1 cellular context compared by ENCODE assay signal in the genomic region with DNA sequence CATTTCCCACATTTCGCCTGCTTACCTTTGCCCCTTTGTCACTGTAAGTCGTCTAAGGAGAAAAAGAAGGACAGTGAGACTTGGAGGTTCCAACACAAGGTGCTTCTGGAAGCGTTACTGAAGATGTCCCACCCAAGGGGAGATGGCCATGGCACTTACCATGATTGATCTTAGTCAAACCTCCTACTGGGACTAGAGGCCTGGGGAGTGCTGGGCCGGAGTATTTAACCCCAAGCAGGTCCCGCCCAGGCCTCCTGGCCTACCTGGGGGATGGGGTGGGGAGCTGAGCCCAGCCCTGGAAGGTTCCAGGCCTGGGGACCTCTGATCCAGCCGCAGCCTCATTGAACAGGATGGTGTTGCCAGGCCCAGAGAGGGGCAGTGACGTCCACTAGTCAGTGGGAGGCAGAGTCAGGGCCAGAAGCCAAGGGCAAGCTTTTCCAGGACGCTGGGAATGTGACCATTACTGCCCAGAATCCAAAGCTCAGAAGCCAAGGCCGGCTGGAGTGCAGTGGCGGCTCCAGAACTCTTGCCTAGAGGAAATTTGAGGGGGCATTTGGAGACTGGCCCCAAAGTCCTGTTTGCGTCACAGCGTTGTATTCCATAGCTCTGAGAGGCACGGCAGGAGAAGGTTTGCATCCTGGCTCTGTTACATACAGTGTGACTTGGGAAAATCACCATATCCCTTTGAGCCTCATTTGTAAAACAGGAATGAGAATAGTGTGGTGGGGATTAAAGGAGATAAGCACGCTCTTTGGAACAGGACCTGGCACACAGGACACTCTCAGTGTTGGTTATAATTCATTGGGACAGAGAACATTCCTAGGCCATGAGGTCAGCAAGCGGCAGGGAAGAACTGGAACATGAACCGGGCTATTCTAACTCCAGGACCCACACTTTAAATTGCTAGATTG.
TF ChIP-seq lines count a peak whose summit lies in the region.

HPD (minus strand) TSS at position 198 of the 911 bp plus-strand sequence; CDS start at position 162, 36 bp downstream.

TF ChIP-seq in HepG2, 621 proteins besides CTCF, POLR2A, EP300 and RAD21 (continued from another document and continues in another):
- TF ChIP-seq, protein P1, sequence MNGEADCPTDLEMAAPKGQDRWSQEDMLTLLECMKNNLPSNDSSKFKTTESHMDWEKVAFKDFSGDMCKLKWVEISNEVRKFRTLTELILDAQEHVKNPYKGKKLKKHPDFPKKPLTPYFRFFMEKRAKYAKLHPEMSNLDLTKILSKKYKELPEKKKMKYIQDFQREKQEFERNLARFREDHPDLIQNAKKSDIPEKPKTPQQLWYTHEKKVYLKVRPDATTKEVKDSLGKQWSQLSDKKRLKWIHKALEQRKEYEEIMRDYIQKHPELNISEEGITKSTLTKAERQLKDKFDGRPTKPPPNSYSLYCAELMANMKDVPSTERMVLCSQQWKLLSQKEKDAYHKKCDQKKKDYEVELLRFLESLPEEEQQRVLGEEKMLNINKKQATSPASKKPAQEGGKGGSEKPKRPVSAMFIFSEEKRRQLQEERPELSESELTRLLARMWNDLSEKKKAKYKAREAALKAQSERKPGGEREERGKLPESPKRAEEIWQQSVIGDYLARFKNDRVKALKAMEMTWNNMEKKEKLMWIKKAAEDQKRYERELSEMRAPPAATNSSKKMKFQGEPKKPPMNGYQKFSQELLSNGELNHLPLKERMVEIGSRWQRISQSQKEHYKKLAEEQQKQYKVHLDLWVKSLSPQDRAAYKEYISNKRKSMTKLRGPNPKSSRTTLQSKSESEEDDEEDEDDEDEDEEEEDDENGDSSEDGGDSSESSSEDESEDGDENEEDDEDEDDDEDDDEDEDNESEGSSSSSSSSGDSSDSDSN (CRISPR knock-in tag; IDR thresholded peaks at IDR 0.05) = peak; percentile 63
- TF ChIP-seq ZNF501 (CRISPR knock-in tag; IDR thresholded peaks at IDR 0.05) (peak; percentile 39; the same call in 1 of the 2 replicates), ZBTB26 (CRISPR knock-in tag; IDR thresholded peaks at IDR 0.05; ENCODE audit: borderline replicate concordance) (peak; percentile 73), DR1 (CRISPR knock-in tag; IDR thresholded peaks at IDR 0.05) (peak; percentile 90; the same call in 1 of the 2 replicates), ZBTB10 (CRISPR knock-in tag; IDR thresholded peaks at IDR 0.05; ENCODE audit: borderline replicate concordance) (0 out of 2 replicates have a peak, but pooled peaks have one; percentile 36), NFATC3 (CRISPR knock-in tag; IDR thresholded peaks at IDR 0.05) (0 out of 2 replicates have a peak, but pooled peaks have one; percentile 34), CBX5 (CRISPR knock-in tag; IDR thresholded peaks at IDR 0.05; ENCODE audit: borderline replicate concordance) (peak; percentile 28; the same call in 1 of the 2 replicates), SAP130 (CRISPR knock-in tag; IDR thresholded peaks at IDR 0.05; ENCODE audit: low read depth) (peak; percentile 74), ZNF441 (CRISPR knock-in tag; IDR thresholded peaks at IDR 0.05; ENCODE audit: borderline replicate concordance) (peak; percentile 67; the same call in 1 of the 2 replicates), ZFP36 (IDR thresholded peaks at IDR 0.05; ENCODE audit: borderline replicate concordance, low read depth, low read length, partially characterized antibody) (no peak), ZNF619 (CRISPR knock-in tag; IDR thresholded peaks at IDR 0.05) (0 out of 2 replicates have a peak, but pooled peaks have one; percentile 9), ZNF580 (CRISPR knock-in tag; IDR thresholded peaks at IDR 0.05; ENCODE audit: borderline replicate concordance, low read depth) (peak; percentile 20; the same call in 1 of the 2 replicates), ELF3 (CRISPR knock-in tag; IDR thresholded peaks at IDR 0.05) (peak; percentile 23), ZBTB7B (CRISPR knock-in tag; IDR thresholded peaks at IDR 0.05) (peak; percentile 90), CREB1 (IDR thresholded peaks at IDR 0.05) (peak; percentile 69), CREB1 (CRISPR knock-in tag; IDR thresholded peaks at IDR 0.05) (peak; percentile 53), ZNF44 (CRISPR knock-in tag; IDR thresholded peaks at IDR 0.05) (peak; percentile 72; the same call in 1 of the 2 replicates), SIX4 (CRISPR knock-in tag; IDR thresholded peaks at IDR 0.05) (0 out of 2 replicates have a peak, but pooled peaks have one; percentile 26), ZNF30 (CRISPR knock-in tag; IDR thresholded peaks at IDR 0.05) (no peak), RCOR2 (CRISPR knock-in tag; IDR thresholded peaks at IDR 0.05) (peak; percentile 77), CSRNP2 (CRISPR knock-in tag; conservative IDR thresholded peaks at IDR 0.05; ENCODE audit: low read depth) (no peak), ATF2 (CRISPR knock-in tag; IDR thresholded peaks at IDR 0.05) (peak; percentile 65), KMT2A (CRISPR knock-in tag; IDR thresholded peaks at IDR 0.05) (no peak), ESRRA (CRISPR knock-in tag; IDR thresholded peaks at IDR 0.05; ENCODE audit: low read depth) (peak; percentile 97), ATF7 (IDR thresholded peaks at IDR 0.05) (peak; percentile 64; the same call in 1 of the 2 replicates), ATF7 (CRISPR knock-in tag; IDR thresholded peaks at IDR 0.05) (peak; percentile 87), ZNF292 (CRISPR knock-in tag; IDR thresholded peaks at IDR 0.05; ENCODE audit: borderline replicate concordance, low read depth) (0 out of 2 replicates have a peak, but pooled peaks have one; percentile 24), KLF11 (CRISPR knock-in tag; IDR thresholded peaks at IDR 0.05) (0 out of 2 replicates have a peak, but pooled peaks have one; percentile 18), TBL1XR1 (IDR thresholded peaks at IDR 0.05; ENCODE audit: borderline replicate concordance, low read length, partially characterized antibody) (no peak), ZNF772 (CRISPR knock-in tag; IDR thresholded peaks at IDR 0.05) (peak; percentile 47; the same call in 1 of the 2 replicates), RBM39 (IDR thresholded peaks at IDR 0.05; ENCODE audit: low read depth, low read length, poor library complexity, severe bottlenecking) (peak; percentile 46), ZNF33A (CRISPR knock-in tag; IDR thresholded peaks at IDR 0.05; ENCODE audit: borderline replicate concordance) (peak; percentile 57; the same call in 1 of the 2 replicates), JUND (CRISPR knock-in tag; IDR thresholded peaks at IDR 0.05) (peak; percentile 95), RARA (CRISPR knock-in tag; IDR thresholded peaks at IDR 0.05) (peak; percentile 61), MED1 (CRISPR knock-in tag; IDR thresholded peaks at IDR 0.05) (peak; percentile 83), ZMAT5 (CRISPR knock-in tag; IDR thresholded peaks at IDR 0.05; ENCODE audit: borderline replicate concordance, low read depth) (no peak), ZNF333 (CRISPR knock-in tag; IDR thresholded peaks at IDR 0.05; ENCODE audit: borderline replicate concordance) (0 out of 2 replicates have a peak, but pooled peaks have one; percentile 17), PRMT3 (CRISPR knock-in tag; IDR thresholded peaks at IDR 0.05; ENCODE audit: borderline replicate concordance, low read depth) (no peak), ZNF558 (CRISPR knock-in tag; IDR thresholded peaks at IDR 0.05; ENCODE audit: borderline replicate concordance) (no peak), ZC3H13 (CRISPR knock-in tag; IDR thresholded peaks at IDR 0.05) (no peak)
- TF ChIP-seq, protein P2, sequence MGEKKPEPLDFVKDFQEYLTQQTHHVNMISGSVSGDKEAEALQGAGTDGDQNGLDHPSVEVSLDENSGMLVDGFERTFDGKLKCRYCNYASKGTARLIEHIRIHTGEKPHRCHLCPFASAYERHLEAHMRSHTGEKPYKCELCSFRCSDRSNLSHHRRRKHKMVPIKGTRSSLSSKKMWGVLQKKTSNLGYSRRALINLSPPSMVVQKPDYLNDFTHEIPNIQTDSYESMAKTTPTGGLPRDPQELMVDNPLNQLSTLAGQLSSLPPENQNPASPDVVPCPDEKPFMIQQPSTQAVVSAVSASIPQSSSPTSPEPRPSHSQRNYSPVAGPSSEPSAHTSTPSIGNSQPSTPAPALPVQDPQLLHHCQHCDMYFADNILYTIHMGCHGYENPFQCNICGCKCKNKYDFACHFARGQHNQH (CRISPR knock-in tag; IDR thresholded peaks at IDR 0.05) = peak; percentile 86
- TF ChIP-seq, protein P3, sequence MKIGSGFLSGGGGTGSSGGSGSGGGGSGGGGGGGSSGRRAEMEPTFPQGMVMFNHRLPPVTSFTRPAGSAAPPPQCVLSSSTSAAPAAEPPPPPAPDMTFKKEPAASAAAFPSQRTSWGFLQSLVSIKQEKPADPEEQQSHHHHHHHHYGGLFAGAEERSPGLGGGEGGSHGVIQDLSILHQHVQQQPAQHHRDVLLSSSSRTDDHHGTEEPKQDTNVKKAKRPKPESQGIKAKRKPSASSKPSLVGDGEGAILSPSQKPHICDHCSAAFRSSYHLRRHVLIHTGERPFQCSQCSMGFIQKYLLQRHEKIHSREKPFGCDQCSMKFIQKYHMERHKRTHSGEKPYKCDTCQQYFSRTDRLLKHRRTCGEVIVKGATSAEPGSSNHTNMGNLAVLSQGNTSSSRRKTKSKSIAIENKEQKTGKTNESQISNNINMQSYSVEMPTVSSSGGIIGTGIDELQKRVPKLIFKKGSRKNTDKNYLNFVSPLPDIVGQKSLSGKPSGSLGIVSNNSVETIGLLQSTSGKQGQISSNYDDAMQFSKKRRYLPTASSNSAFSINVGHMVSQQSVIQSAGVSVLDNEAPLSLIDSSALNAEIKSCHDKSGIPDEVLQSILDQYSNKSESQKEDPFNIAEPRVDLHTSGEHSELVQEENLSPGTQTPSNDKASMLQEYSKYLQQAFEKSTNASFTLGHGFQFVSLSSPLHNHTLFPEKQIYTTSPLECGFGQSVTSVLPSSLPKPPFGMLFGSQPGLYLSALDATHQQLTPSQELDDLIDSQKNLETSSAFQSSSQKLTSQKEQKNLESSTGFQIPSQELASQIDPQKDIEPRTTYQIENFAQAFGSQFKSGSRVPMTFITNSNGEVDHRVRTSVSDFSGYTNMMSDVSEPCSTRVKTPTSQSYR (CRISPR knock-in tag; IDR thresholded peaks at IDR 0.05; ENCODE audit: borderline replicate concordance) = peak; percentile 69
